Comparison of ENCODE assay signal across 31 cellular contexts in genomic region chr17:33287096-33287495, GRCh38. TPM values are rescaled to one million over a fixed set of nuclear protein-coding genes. Genes with fewer than 3 reads are reported as not detected.
"Had no signal": no experiment of that assay in that cellular context is flagged by ENCODE, and none has a peak within 500 bp of the region (broad histone marks: within the 10 kb centered on the region; RNA-seq: fewer than 3 reads in every experiment).

No MANE protein-coding gene starts in this region.

- H3K4me1 ChIP-seq: colonic mucosa, gastrocnemius medialis had no signal

- H3K4me3 Mint-ChIP-seq: dendritic cell treated with granulocyte-macrophage colony-stimulating factor and Interleukin-4, amounts not matched to agents 40 ng/mL and 50 ng/mL, for 4 days; effector memory CD8-positive, alpha-beta T cell; endodermal cell; memory B cell; mesothelial cell of epicardium; naive B cell; naive thymus-derived CD8-positive, alpha-beta T cell had no signal

- ATAC-seq: effector memory CD8-positive, alpha-beta T cell; esophagus mucosa; gastrocnemius medialis; heart right ventricle; left colon; left lobe of liver; left ventricle myocardium superior; lower lobe of right lung; mucosa of descending colon; naive thymus-derived CD8-positive, alpha-beta T cell had no signal

- DNase-seq: colonic mucosa; cortex of kidney; effector CD8-positive, alpha-beta T cell; effector memory CD8-positive, alpha-beta T cell; endodermal cell; erythroblast; esophagus squamous epithelium; foreskin fibroblast; foreskin melanocyte; gastrocnemius medialis; glutamatergic neuron; heart right ventricle; hippocampal formation; kidney; kidney glomerular epithelial cell; left colon; left ventricle myocardium superior; lower lobe of right lung; mesendoderm; mucosa of descending colon; naive B cell; naive thymus-derived CD8-positive, alpha-beta T cell had no signal

- H3K36me3 Mint-ChIP-seq: mesothelial cell of epicardium; naive thymus-derived CD8-positive, alpha-beta T cell had no signal

- H3K9me3 Mint-ChIP-seq: dendritic cell treated with granulocyte-macrophage colony-stimulating factor and Interleukin-4, amounts not matched to agents 40 ng/mL and 50 ng/mL, for 4 days; effector memory CD8-positive, alpha-beta T cell; endodermal cell; memory B cell; mesothelial cell of epicardium; naive thymus-derived CD8-positive, alpha-beta T cell had no signal

- H3K27ac Mint-ChIP-seq: dendritic cell treated with granulocyte-macrophage colony-stimulating factor and Interleukin-4, amounts not matched to agents 40 ng/mL and 50 ng/mL, for 4 days; effector memory CD8-positive, alpha-beta T cell; endodermal cell; memory B cell; mesothelial cell of epicardium; naive B cell; naive thymus-derived CD8-positive, alpha-beta T cell had no signal

- H3K4me3 ChIP-seq: colonic mucosa, esophagus squamous epithelium, gastrocnemius medialis, heart right ventricle, lower lobe of right lung, mucosa of descending colon had no signal

- H3K27ac ChIP-seq: colonic mucosa, epithelial cell of prostate, esophagus squamous epithelium, gastrocnemius medialis, heart right ventricle, lower lobe of right lung had no signal

- H3K36me3 ChIP-seq: colonic mucosa, esophagus squamous epithelium, gastrocnemius medialis, heart right ventricle, lower lobe of right lung had no signal

- H3K9me3 ChIP-seq: colonic mucosa, esophagus squamous epithelium, gastrocnemius medialis, heart right ventricle, lower lobe of right lung, mucosa of descending colon had no signal

RNA-seq across cellular contexts. Expression of gene ASIC2, which starts 6.0 kb away (rescaled TPM):
- total RNA-seq: dermis microvascular lymphatic vessel endothelial cell; esophagus mucosa; gastrocnemius medialis; glomerular endothelial cell; heart right ventricle; left lobe of liver; left ventricle myocardium superior; lower lobe of right lung; lung microvascular endothelial cell; naive thymus-derived CD8-positive, alpha-beta T cell had no signal
- polyA plus RNA-seq: heart right ventricle; naive thymus-derived CD8-positive, alpha-beta T cell had no signal
